ENCODE assay signal across 28 cellular contexts in genomic region chr3:72517804-72518442, GRCh38.
DNase-seq lines count a peak whose midpoint lies in the region; ATAC-seq, FAIRE-seq and TF ChIP-seq lines count a peak whose summit lies in the region.
"Had no signal": no experiment of that assay in that cellular context is flagged by ENCODE, and none has a peak within 500 bp of the region (broad histone marks: within the 10 kb centered on the region; RNA-seq: fewer than 3 reads in every experiment).

No MANE protein-coding gene starts in this region.

- TF ChIP-seq EP300 in transverse colon (IDR thresholded peaks at IDR 0.05; ENCODE audit: low read depth) = no peak

- CTCF ChIA-PET in PC-3 (lab: Charles Lee) = no interaction called here
- CTCF ChIA-PET in HEK293T (lab: Yijun Ruan, JAX) = no interaction called here

- ATAC-seq in PC-3 (peak; percentile 16), GM19328 (IDR thresholded peaks at IDR 0.05; ENCODE audit: unreplicated experiment) (no peak)
- ATAC-seq: activated CD8-positive, alpha-beta T cell treated with anti-CD3 and anti-CD28 coated beads for 36 hours; activated naive CD4-positive, alpha-beta T cell treated with anti-CD3 and anti-CD28 coated beads, Interleukin-2, amount 50 U/mL, for 72 hours; lower lobe of right lung; pancreas; stimulated activated memory B cell treated with anti-CD40 and anti-IgM and Interleukin-4, amounts not matched to agents 10 μg/mL and 1 μg/mL and 100 μg/mL, for 72 hours had no signal

- WGBS in transverse colon (ENCODE audit: low coverage in 1 of 2), 2 donors = 33 to 52% methylated on average over 2 to 5 of the region's 5 CpGs

- no peak overlapping the region for H3K4me3 Mint-ChIP-seq in chondrocyte (ENCODE audit: unreplicated experiment)
- H3K4me3 Mint-ChIP-seq: activated CD8-positive, alpha-beta T cell treated with anti-CD3 and anti-CD28 coated beads for 36 hours; neural crest cell; stimulated activated memory B cell treated with anti-CD40 and anti-IgM and Interleukin-4, amounts not matched to agents 10 μg/mL and 1 μg/mL and 100 μg/mL, for 72 hours had no signal

- TF ChIP-seq CTCF in PC-3 (conservative IDR thresholded peaks at IDR 0.05; ENCODE audit: low read depth, low read length) (no peak), chondrocyte (IDR thresholded peaks at IDR 0.05) (no peak), transverse colon (IDR thresholded peaks at IDR 0.05) (no peak)

- H3K9ac ChIP-seq in PC-3 (ENCODE audit: low read length) = no peak overlapping the region

- DNase-seq in PC-3 = peak; percentile 48
- no peak for DNase-seq in chondrocyte (ENCODE audit: low spot score)
- peak; percentile 17 for DNase-seq in transverse colon
- DNase-seq in HAP-1 (ENCODE audit: low spot score in 2 of 2) = no peak
- DNase-seq in HEK293T (ENCODE audit: extremely low spot score) = no peak
- DNase-seq: activated CD8-positive, alpha-beta T cell treated with anti-CD3 and anti-CD28 coated beads for 36 hours; caudate nucleus; KG1; kidney; lower lobe of right lung; MM.1S; NCI-H1417; NCI-H2029 treated with DMSO at 0.1 percent for 48 hours; NCI-H526 treated with DMSO at 0.1 percent for 48 hours; pancreas; retina; SJCRH30; stimulated activated CD4-positive, alpha-beta T cell treated with anti-CD3 and anti-CD28 coated beads, Interleukin-2, amount 100 ng/mL, for 48 hours; substantia nigra; T-helper 2 cell had no signal

- H3K36me3 Mint-ChIP-seq in chondrocyte (ENCODE audit: low read depth) = no peaks in the 10 kb centered on the region
- H3K36me3 Mint-ChIP-seq: stimulated activated memory B cell treated with anti-CD40 and anti-IgM and Interleukin-4, amounts not matched to agents 10 μg/mL and 1 μg/mL and 100 μg/mL, for 72 hours had no signal

- no TSS peak for BruUV-seq in PC-3 (replicated peaks; lab: Mats Ljungman, UMichigan)

- H2AFZ ChIP-seq in PC-3 (ENCODE audit: low read length) = no peak overlapping the region

- H3K4me2 ChIP-seq in PC-3 (ENCODE audit: low read length) = no peak overlapping the region

- H3K36me3 ChIP-seq in PC-3 (ENCODE audit: low read depth, low read length) (no peaks in the 10 kb centered on the region), transverse colon (no peaks in the 10 kb centered on the region), HAP-1 (replicated peaks) (no peaks in the 10 kb centered on the region)
- H3K36me3 ChIP-seq: ascending aorta, lower lobe of right lung, pancreas, SJCRH30 had no signal

- H3K9me3 ChIP-seq in PC-3 (ENCODE audit: low read length) (no peaks in the 10 kb centered on the region), transverse colon (no peaks in the 10 kb centered on the region), HAP-1 (no peaks in the 10 kb centered on the region)
- H3K9me3 ChIP-seq: ascending aorta, lower lobe of right lung, pancreas, SJCRH30 had no signal

- no peaks in the 10 kb centered on the region for H3F3A ChIP-seq in PC-3 (ENCODE audit: low read length, unreplicated experiment)

- H3K27me3 ChIP-seq in PC-3 (ENCODE audit: low read length) (no peaks in the 10 kb centered on the region), transverse colon (no peaks in the 10 kb centered on the region), HAP-1 (ENCODE audit: low read depth) (no peaks in the 10 kb centered on the region)
- H3K27me3 ChIP-seq: ascending aorta, pancreas, SJCRH30 had no signal

- H3K27ac Mint-ChIP-seq in chondrocyte (ENCODE audit: unreplicated experiment) = peak overlapping the region; percentile 5
- H3K27ac Mint-ChIP-seq: activated CD8-positive, alpha-beta T cell treated with anti-CD3 and anti-CD28 coated beads for 36 hours; activated naive CD4-positive, alpha-beta T cell treated with anti-CD3 and anti-CD28 coated beads, Interleukin-2, amount 50 U/mL, for 72 hours; stimulated activated memory B cell treated with anti-CD40 and anti-IgM and Interleukin-4, amounts not matched to agents 10 μg/mL and 1 μg/mL and 100 μg/mL, for 72 hours had no signal

- H3K27me3 Mint-ChIP-seq in chondrocyte (ENCODE audit: low read depth) = no peaks in the 10 kb centered on the region
- H3K27me3 Mint-ChIP-seq: activated CD8-positive, alpha-beta T cell treated with anti-CD3 and anti-CD28 coated beads for 36 hours; stimulated activated memory B cell treated with anti-CD40 and anti-IgM and Interleukin-4, amounts not matched to agents 10 μg/mL and 1 μg/mL and 100 μg/mL, for 72 hours had no signal

- peak; percentile 77 for FAIRE-seq in islet of Langerhans (lab: Jason Lieb, UNC)
- FAIRE-seq: H1, kidney, pancreas had no signal

- TF ChIP-seq POLR2A in transverse colon (IDR thresholded peaks at IDR 0.05) = no peak

- in situ Hi-C loops in transverse colon (cut with MboI; ENCODE audit: low pct_ligation_motif_present in 1 of 4, low pct_unique_long_range_greater_than_20kb in 1 of 4, low sequenced_read_pairs in 3 of 4) = no loop called here
- in situ Hi-C loops in HAP-1 (cut with MboI; ENCODE audit: low sequenced_read_pairs) = no loop called here

- H3K9me3 Mint-ChIP-seq in chondrocyte (ENCODE audit: low read depth) = no peaks in the 10 kb centered on the region
- H3K9me3 Mint-ChIP-seq: activated CD8-positive, alpha-beta T cell treated with anti-CD3 and anti-CD28 coated beads for 36 hours; neural crest cell; stimulated activated memory B cell treated with anti-CD40 and anti-IgM and Interleukin-4, amounts not matched to agents 10 μg/mL and 1 μg/mL and 100 μg/mL, for 72 hours had no signal

- no peaks in the 10 kb centered on the region for H4K20me1 ChIP-seq in PC-3 (ENCODE audit: low read length)

- peaks cover 42% of the 10 kb centered on the region for H3K4me1 ChIP-seq in PC-3 (ENCODE audit: insufficient read depth, low read length)
- peaks cover 0 to 16% (median 6%) of the 10 kb centered on the region in 4 donors for H3K4me1 ChIP-seq in transverse colon
- no peaks in the 10 kb centered on the region for H3K4me1 ChIP-seq in HAP-1
- H3K4me1 ChIP-seq: ascending aorta, pancreas had no signal

- H3K4me1 Mint-ChIP-seq in chondrocyte (ENCODE audit: low read depth) = peaks cover 31% of the 10 kb centered on the region

- POLR2A ChIA-PET in PC-3 (lab: Charles Lee; ENCODE audit: unreplicated experiment) = no interaction called here
- POLR2A ChIA-PET in HEK293T (lab: Yijun Ruan, JAX) = no interaction called here

- H3K27ac ChIP-seq in PC-3 (ENCODE audit: low read length) (no peak overlapping the region), transverse colon (peak overlapping the region; percentile 1 to 51 (median 32))
- H3K27ac ChIP-seq: ascending aorta, C4-2B, lower lobe of right lung, pancreas, SJCRH30 had no signal

- H3K4me3 ChIP-seq in PC-3 (ENCODE audit: low read length) (no peak overlapping the region), transverse colon (no peak overlapping the region), HAP-1 (no peak overlapping the region)
- H3K4me3 ChIP-seq: ascending aorta, lower lobe of right lung, pancreas, SJCRH30 had no signal

- H3K79me2 ChIP-seq in PC-3 (ENCODE audit: low read length) = no peaks in the 10 kb centered on the region

- intact Hi-C loops in PC-3 (cut with micrococcal nuclease) = no loop called here
- intact Hi-C loops in transverse colon (cut with DNase I; ENCODE audit: low total_unique reads) = no loop called here

- no peaks in the 10 kb centered on the region for H3K9me2 ChIP-seq in PC-3 (replicated peaks; ENCODE audit: low read length)

TF ChIP-seq in HEK293T, 16 proteins besides CTCF, POLR2A, EP300 and RAD21:
- TF ChIP-seq SP1 (IDR thresholded peaks at IDR 0.05) (no peak), HDGF (IDR thresholded peaks at IDR 0.05; ENCODE audit: borderline replicate concordance) (no peak), ELF4 (IDR thresholded peaks at IDR 0.05) (no peak), FOXA1 (IDR thresholded peaks at IDR 0.05) (no peak), BHLHE40 (IDR thresholded peaks at IDR 0.05; ENCODE audit: borderline replicate concordance) (no peak), SUZ12 (IDR thresholded peaks at IDR 0.05) (no peak), FOXM1 (IDR thresholded peaks at IDR 0.05; ENCODE audit: borderline replicate concordance) (no peak), FOXK2 (IDR thresholded peaks at IDR 0.05) (no peak), L3MBTL2 (conservative IDR thresholded peaks at IDR 0.05) (no peak), ARNT (IDR thresholded peaks at IDR 0.05) (no peak), TARDBP (IDR thresholded peaks at IDR 0.05) (no peak), CTBP1 (IDR thresholded peaks at IDR 0.05; ENCODE audit: borderline replicate concordance) (no peak), NFRKB (IDR thresholded peaks at IDR 0.05) (no peak)

Comparison
In these comparisons a context has a peak if more than half of its experiments do, and no peak if none do; other contexts are left out.
1. DNase-seq: peak in PC-3 (single experiment) and transverse colon (single experiment); none in chondrocyte (single experiment), HAP-1 (0 of 2) and HEK293T (single experiment).